ENCODE assay signal across 15 cellular contexts in genomic region chr21:42237577-42237976, GRCh38. TPM values are rescaled to one million over a fixed set of nuclear protein-coding genes. Genes with fewer than 3 reads are reported as not detected.
DNase-seq lines count a peak whose midpoint lies in the region; ATAC-seq and TF ChIP-seq lines count a peak whose summit lies in the region.
"Had no signal": no experiment of that assay in that cellular context is flagged by ENCODE, and none has a peak within 500 bp of the region (broad histone marks: within the 10 kb centered on the region; RNA-seq: fewer than 3 reads in every experiment).

No MANE protein-coding gene starts in this region.

- no peaks in the 10 kb centered on the region for H3K36me3 Mint-ChIP-seq in activated CD8-positive, alpha-beta memory T cell treated with anti-CD3 and anti-CD28 coated beads, Interleukin-2, amount 10 ng/mL, durations not matched to agents 7 days and 5 days

- peak overlapping the region; percentile 86 for H3K27ac Mint-ChIP-seq in activated CD8-positive, alpha-beta memory T cell treated with anti-CD3 and anti-CD28 coated beads, Interleukin-2, amount 10 ng/mL, durations not matched to agents 7 days and 5 days
- H3K27ac Mint-ChIP-seq: nephron progenitor cell had no signal

- no peak for ATAC-seq in activated CD8-positive, alpha-beta memory T cell treated with anti-CD3 and anti-CD28 coated beads, Interleukin-2, amount 10 ng/mL, durations not matched to agents 7 days and 5 days
- no peak for ATAC-seq in GM18868 (IDR thresholded peaks at IDR 0.05; ENCODE audit: unreplicated experiment)
- ATAC-seq: gastroesophageal sphincter, left colon had no signal

- no peaks in the 10 kb centered on the region for H3K27me3 Mint-ChIP-seq in activated CD8-positive, alpha-beta memory T cell treated with anti-CD3 and anti-CD28 coated beads, Interleukin-2, amount 10 ng/mL, durations not matched to agents 7 days and 5 days

- TF ChIP-seq CTCF in adrenal gland (IDR thresholded peaks at IDR 0.05) (no peak), suprapubic skin (IDR thresholded peaks at IDR 0.05) (no peak)

- no peaks in the 10 kb centered on the region for H3K9me3 ChIP-seq in adrenal gland (replicated peaks in 1 of 3)
- no peaks in the 10 kb centered on the region for H3K9me3 ChIP-seq in suprapubic skin
- H3K9me3 ChIP-seq: ascending aorta, gastroesophageal sphincter, HAP-1 had no signal

- H3K27me3 ChIP-seq in adrenal gland (no peaks in the 10 kb centered on the region), suprapubic skin (no peaks in the 10 kb centered on the region)
- H3K27me3 ChIP-seq: ascending aorta, gastroesophageal sphincter had no signal

- DNase-seq in activated CD8-positive, alpha-beta memory T cell treated with anti-CD3 and anti-CD28 coated beads, Interleukin-2, amount 10 ng/mL, durations not matched to agents 7 days and 5 days: peak; percentile 75
- DNase-seq in activated CD8-positive, alpha-beta memory T cell treated with anti-CD3 and anti-CD28 coated beads for 24 hours: no peak
- DNase-seq in T-helper 9 cell: peak; percentile 26
- peak in 1 of 7 donors; percentile 59 for DNase-seq in adrenal gland
- DNase-seq in stimulated activated CD8-positive, alpha-beta memory T cell treated with anti-CD3 and anti-CD28 coated beads, Interleukin-4, amount 100 ng/mL, for 48 hours: peak; percentile 68
- DNase-seq in suprapubic skin (ENCODE audit: low spot score in 2 of 2): no peak
- no peak for DNase-seq in effector CD8-positive, alpha-beta T cell (lab: John Stamatoyannopoulos, UW)
- DNase-seq: left colon, NCI-H1417, nephron progenitor cell, SIG-M5 had no signal

- peaks cover 61 to 62% of the 10 kb centered on the region in 2 donors for H3K4me1 ChIP-seq in adrenal gland (replicated peaks in 1 of 2)
- peaks cover 60% of the 10 kb centered on the region for H3K4me1 ChIP-seq in suprapubic skin
- H3K4me1 ChIP-seq: HAP-1 had no signal

- intact Hi-C loops in adrenal gland (cut with DNase I): no loop called here

- H3K27ac ChIP-seq in adrenal gland (peak overlapping the region in 4 of 5 donors; percentile 4 to 97 (median 84)), suprapubic skin (no peak overlapping the region)
- H3K27ac ChIP-seq: ascending aorta had no signal

- H3K9me3 Mint-ChIP-seq in activated CD8-positive, alpha-beta memory T cell treated with anti-CD3 and anti-CD28 coated beads, Interleukin-2, amount 10 ng/mL, durations not matched to agents 7 days and 5 days (ENCODE audit: low read depth): no peaks in the 10 kb centered on the region
- H3K9me3 Mint-ChIP-seq: nephron progenitor cell had no signal

- TF ChIP-seq POLR2A in adrenal gland (IDR thresholded peaks at IDR 0.05) (peak in 1 of 2 donors; percentile 43), suprapubic skin (IDR thresholded peaks at IDR 0.05) (no peak)

- no peak for TF ChIP-seq EP300 in suprapubic skin (IDR thresholded peaks at IDR 0.05)

- H3K4me3 Mint-ChIP-seq in activated CD8-positive, alpha-beta memory T cell treated with anti-CD3 and anti-CD28 coated beads, Interleukin-2, amount 10 ng/mL, durations not matched to agents 7 days and 5 days: peak overlapping the region; percentile 47
- H3K4me3 Mint-ChIP-seq: nephron progenitor cell had no signal

- H3K36me3 ChIP-seq in adrenal gland (replicated peaks in 1 of 2) (no peaks in the 10 kb centered on the region), suprapubic skin (no peaks in the 10 kb centered on the region)
- H3K36me3 ChIP-seq: ascending aorta, gastroesophageal sphincter, HAP-1 had no signal

- CTCF ChIA-PET in activated CD8-positive, alpha-beta memory T cell treated with anti-CD3 and anti-CD28 coated beads, Interleukin-2, amount 10 ng/mL, durations not matched to agents 7 days and 5 days (lab: Charles Lee): interaction anchor here (0.7 to 4.4 kb wide), 14 partner anchors 8 to 92 kb away, joined by 3 to 64 read pairs (median 6); partner anchors contain the start of gene ABCG1

- H3K4me1 Mint-ChIP-seq in activated CD8-positive, alpha-beta memory T cell treated with anti-CD3 and anti-CD28 coated beads, Interleukin-2, amount 10 ng/mL, durations not matched to agents 7 days and 5 days: peaks cover 67% of the 10 kb centered on the region

- H3K4me3 ChIP-seq in adrenal gland: no peak overlapping the region
- no peak overlapping the region for H3K4me3 ChIP-seq in suprapubic skin
- H3K4me3 ChIP-seq: ascending aorta, gastroesophageal sphincter, HAP-1 had no signal

- WGBS in adrenal gland, 4 donors: 56 to 76% (median 64%) methylated on average over 3 of the region's 3 CpGs
- 100% methylated on average over 3 of the region's 3 CpGs for WGBS in suprapubic skin

RNA-seq across cellular contexts. Expression of gene ABCG1, which starts 18.6 kb away (rescaled TPM):
- 10 to 100 TPM in 1 of 2 experiments, 1 to 10 TPM in 1; 6.7 to 13.2 TPM for total RNA-seq in activated CD8-positive, alpha-beta memory T cell treated with anti-CD3 and anti-CD28 coated beads, Interleukin-2, amount 10 ng/mL, durations not matched to agents 7 days and 5 days
- total RNA-seq in adrenal gland: 100 to 1,000 TPM in 2 of 8 donors, 10 to 100 TPM in 6; 47.8 to 136 (median 90.9) TPM
- 10 to 100 TPM; 32.5 to 52.7 (median 38.7) TPM for polyA plus RNA-seq in adrenal gland
- 10 to 100 TPM; 32.0 to 54.0 (median 35.2) TPM for total RNA-seq in suprapubic skin

Comparison
In these comparisons a context has a peak if more than half of its experiments do, and no peak if none do; other contexts are left out.
1. DNase-seq: peak in activated CD8-positive, alpha-beta memory T cell treated with anti-CD3 and anti-CD28 coated beads, Interleukin-2, amount 10 ng/mL, durations not matched to agents 7 days and 5 days (single experiment), T-helper 9 cell (single experiment) and stimulated activated CD8-positive, alpha-beta memory T cell treated with anti-CD3 and anti-CD28 coated beads, Interleukin-4, amount 100 ng/mL, for 48 hours (single experiment); none in activated CD8-positive, alpha-beta memory T cell treated with anti-CD3 and anti-CD28 coated beads for 24 hours (single experiment), suprapubic skin (0 of 2) and effector CD8-positive, alpha-beta T cell (single experiment).